In the genomic region with DNA sequence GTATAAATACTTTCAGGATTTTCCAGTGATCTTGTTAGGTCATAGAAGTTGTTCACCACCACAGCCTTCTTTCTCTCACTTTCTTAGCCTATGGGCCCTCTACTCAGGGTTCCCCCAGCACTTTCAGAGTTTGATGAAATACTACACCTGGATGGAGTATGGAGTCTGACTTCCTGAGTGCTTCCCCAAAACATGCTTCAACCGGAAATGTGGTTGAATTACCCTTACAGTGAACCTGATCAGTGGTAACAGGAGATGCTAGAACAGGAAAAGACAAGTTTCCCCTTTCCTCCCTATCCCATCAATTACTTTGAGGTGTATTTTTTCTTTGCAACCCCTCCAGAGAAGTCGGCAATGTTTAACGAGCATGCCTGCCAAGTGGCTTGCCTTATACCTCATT, we compare ENCODE assay signal across 1 cellular context.
TF ChIP-seq lines count a peak whose summit lies in the region.

No MANE protein-coding gene starts in this region.

TF ChIP-seq in H1, 55 proteins besides CTCF, POLR2A, EP300 and RAD21:
- TF ChIP-seq RBBP5 (IDR thresholded peaks at IDR 0.05; ENCODE audit: borderline replicate concordance, low read depth, low read length) = no peak
- TF ChIP-seq CEBPB (IDR thresholded peaks at IDR 0.05; ENCODE audit: low read depth, low read length) = no peak
- no peak for TF ChIP-seq RXRA (IDR thresholded peaks at IDR 0.05; ENCODE audit: insufficient read depth, low read depth, low read length)
- TF ChIP-seq, protein P1, sequence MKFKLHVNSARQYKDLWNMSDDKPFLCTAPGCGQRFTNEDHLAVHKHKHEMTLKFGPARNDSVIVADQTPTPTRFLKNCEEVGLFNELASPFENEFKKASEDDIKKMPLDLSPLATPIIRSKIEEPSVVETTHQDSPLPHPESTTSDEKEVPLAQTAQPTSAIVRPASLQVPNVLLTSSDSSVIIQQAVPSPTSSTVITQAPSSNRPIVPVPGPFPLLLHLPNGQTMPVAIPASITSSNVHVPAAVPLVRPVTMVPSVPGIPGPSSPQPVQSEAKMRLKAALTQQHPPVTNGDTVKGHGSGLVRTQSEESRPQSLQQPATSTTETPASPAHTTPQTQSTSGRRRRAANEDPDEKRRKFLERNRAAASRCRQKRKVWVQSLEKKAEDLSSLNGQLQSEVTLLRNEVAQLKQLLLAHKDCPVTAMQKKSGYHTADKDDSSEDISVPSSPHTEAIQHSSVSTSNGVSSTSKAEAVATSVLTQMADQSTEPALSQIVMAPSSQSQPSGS (IDR thresholded peaks at IDR 0.05; ENCODE audit: low read length) = no peak
- no peak for TF ChIP-seq HDAC6 (IDR thresholded peaks at IDR 0.05; ENCODE audit: low read depth, low read length)
- TF ChIP-seq, protein P2, sequence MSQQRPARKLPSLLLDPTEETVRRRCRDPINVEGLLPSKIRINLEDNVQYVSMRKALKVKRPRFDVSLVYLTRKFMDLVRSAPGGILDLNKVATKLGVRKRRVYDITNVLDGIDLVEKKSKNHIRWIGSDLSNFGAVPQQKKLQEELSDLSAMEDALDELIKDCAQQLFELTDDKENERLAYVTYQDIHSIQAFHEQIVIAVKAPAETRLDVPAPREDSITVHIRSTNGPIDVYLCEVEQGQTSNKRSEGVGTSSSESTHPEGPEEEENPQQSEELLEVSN (IDR thresholded peaks at IDR 0.05) = no peak
- TF ChIP-seq CHD1 (IDR thresholded peaks at IDR 0.05; ENCODE audit: low read depth, low read length) = no peak
- no peak for TF ChIP-seq EZH2 (IDR thresholded peaks at IDR 0.05; ENCODE audit: low read depth, low read length, severe bottlenecking)
- TF ChIP-seq KDM5A (IDR thresholded peaks at IDR 0.05; ENCODE audit: low read length) = no peak
- no peak for TF ChIP-seq POLR2AphosphoS5 (IDR thresholded peaks at IDR 0.05; ENCODE audit: low read depth, low read length)
TF ChIP-seq in H1: peak in this region for 0.
